ENCODE assay signal across 9 cellular contexts in the genomic region with DNA sequence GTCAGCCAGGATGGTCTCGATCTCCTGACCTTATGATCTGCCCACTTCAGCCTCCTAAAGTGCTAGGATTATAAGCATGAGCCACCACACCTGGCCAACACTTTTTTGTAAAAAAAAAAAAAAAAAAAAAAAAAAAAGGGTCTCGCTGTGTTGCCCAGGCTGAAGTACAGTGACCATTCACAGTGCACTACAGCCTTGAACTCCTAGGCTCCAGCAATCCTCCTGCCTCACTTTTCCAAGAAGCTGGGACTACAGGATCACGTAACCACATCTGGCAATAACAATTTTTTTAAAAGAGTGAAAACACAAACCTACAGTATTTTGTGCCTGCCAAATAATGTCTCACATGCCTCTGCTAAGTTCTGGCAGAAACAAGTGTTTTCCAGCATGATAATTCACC. TPM values are rescaled to one million over a fixed set of nuclear protein-coding genes. Genes with fewer than 3 reads are reported as not detected.
"Had no signal": no experiment of that assay in that cellular context is flagged by ENCODE, and none has a peak within 500 bp of the region (broad histone marks: within the 10 kb centered on the region; RNA-seq: fewer than 3 reads in every experiment).

No MANE protein-coding gene starts in this region.

- H3K27ac ChIP-seq: HL-60 had no signal

- H3K4me3 ChIP-seq: GM23338 had no signal

- H3K9me3 Mint-ChIP-seq: GM23338, H9, HFFc6, IgD-negative memory B cell had no signal

- H3K27me3 Mint-ChIP-seq: IgD-negative memory B cell had no signal

- H3K4me3 Mint-ChIP-seq: GM23338, H9, HFFc6, IgD-negative memory B cell had no signal

- H3K27ac Mint-ChIP-seq: GM23338, H9, HFFc6, IgD-negative memory B cell had no signal

- ATAC-seq: GM23338, HepG2 had no signal

- DNase-seq: H9, HCEC 1CT, HFFc6 had no signal

RNA-seq across cellular contexts. Expression of a gene that starts 37.2 kb away (rescaled TPM):
- total RNA-seq: GM23338, H1, H9, HT1080 had no signal
